12 cellular contexts compared by ENCODE assay signal in the genomic region with DNA sequence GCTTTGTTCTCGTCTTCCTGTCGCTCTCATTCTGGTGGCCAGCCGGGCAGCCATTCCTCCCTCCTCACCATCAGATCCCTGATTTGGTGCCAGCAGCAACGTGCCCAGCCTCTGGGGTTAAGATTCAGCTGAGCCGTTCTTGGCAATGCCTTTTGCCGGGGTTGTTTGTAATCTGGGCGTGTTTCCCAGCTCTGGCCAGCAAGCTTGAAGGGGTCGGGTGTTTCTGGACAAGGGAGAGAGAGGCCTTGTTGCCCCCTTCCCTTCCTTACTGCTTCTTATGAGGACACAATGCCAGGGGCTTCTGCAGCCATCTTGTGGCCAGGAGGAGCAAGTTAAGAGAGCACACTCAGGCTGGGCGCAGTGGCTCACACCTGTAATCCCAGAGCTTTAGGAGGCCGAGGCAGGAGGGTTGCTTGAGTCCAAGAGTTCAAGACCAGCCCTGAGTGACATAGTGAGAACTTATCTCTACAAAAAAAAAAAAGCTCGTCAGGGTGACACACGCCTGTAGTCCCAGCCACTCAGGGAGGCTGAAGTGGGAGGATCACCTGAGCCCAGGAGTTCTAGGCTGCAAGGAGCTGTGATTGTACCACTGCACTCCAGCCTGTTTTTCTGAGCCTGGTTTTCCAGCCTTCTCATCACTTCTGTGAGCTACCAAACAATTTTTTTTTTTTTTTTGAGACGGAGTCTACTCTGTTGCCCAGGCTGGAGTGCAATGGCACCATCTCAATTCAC. TPM values are rescaled to one million over a fixed set of nuclear protein-coding genes. Genes with fewer than 3 reads are reported as not detected.
DNase-seq lines count a peak whose midpoint lies in the region; ATAC-seq and TF ChIP-seq lines count a peak whose summit lies in the region.
"Had no signal": no experiment of that assay in that cellular context is flagged by ENCODE, and none has a peak within 500 bp of the region (broad histone marks: within the 10 kb centered on the region; RNA-seq: fewer than 3 reads in every experiment).

No MANE protein-coding gene starts in this region.

- H3K4me2 ChIP-seq in mesenchymal stem cell (ENCODE audit: low read length, poor library complexity, severe bottlenecking), result no peak overlapping the region

- H3K27me3 Mint-ChIP-seq in chondrocyte (ENCODE audit: low read depth), result no peaks in the 10 kb centered on the region
- H3K27me3 Mint-ChIP-seq: type B pancreatic cell had no signal

- no peak overlapping the region for H3K18ac ChIP-seq in mesenchymal stem cell (ENCODE audit: low read depth in 1 of 2, low read length in 2 of 2)

- no peak overlapping the region for H3K23ac ChIP-seq in mesenchymal stem cell (ENCODE audit: low read length in 2 of 2)

- H3K4me1 Mint-ChIP-seq in chondrocyte (ENCODE audit: low read depth), result peaks cover 31% of the 10 kb centered on the region

- no peak overlapping the region for H3K14ac ChIP-seq in mesenchymal stem cell (ENCODE audit: low read length in 2 of 2)

- TF ChIP-seq CTCF in chondrocyte (IDR thresholded peaks at IDR 0.05) (peak; percentile 55), adrenal gland (IDR thresholded peaks at IDR 0.05) (no peak)

- no peaks in the 10 kb centered on the region for H3K9me3 Mint-ChIP-seq in chondrocyte (ENCODE audit: low read depth)
- H3K9me3 Mint-ChIP-seq: type B pancreatic cell had no signal

- H4K8ac ChIP-seq in mesenchymal stem cell (ENCODE audit: low read length), result no peak overlapping the region

- intact Hi-C loops in adrenal gland (cut with DNase I), result loop anchor here in 1 of 2 donors (10.0 kb wide), 1 partner anchor 228 kb away; no protein-coding TSS in a partner anchor

- H3K4me3 Mint-ChIP-seq in chondrocyte (ENCODE audit: unreplicated experiment), result no peak overlapping the region
- H3K4me3 Mint-ChIP-seq: type B pancreatic cell had no signal

- TF ChIP-seq POLR2A in adrenal gland (IDR thresholded peaks at IDR 0.05), result no peak

- peaks cover 2% of the 10 kb centered on the region for H3K36me3 Mint-ChIP-seq in chondrocyte (ENCODE audit: low read depth)

- no peak for ATAC-seq in HG03139 (IDR thresholded peaks at IDR 0.05; ENCODE audit: unreplicated experiment)

- no peaks in the 10 kb centered on the region for H3K27me3 ChIP-seq in mesenchymal stem cell (ENCODE audit: control insufficient read depth in 1 of 2, insufficient read depth in 1 of 2, low read length in 2 of 2)
- no peaks in the 10 kb centered on the region for H3K27me3 ChIP-seq in adrenal gland

- peaks cover 3% of the 10 kb centered on the region for H3K79me1 ChIP-seq in mesenchymal stem cell (replicated peaks; ENCODE audit: low read length, poor library complexity, severe bottlenecking)

- H4K91ac ChIP-seq in mesenchymal stem cell (ENCODE audit: low read length), result no peak overlapping the region

- no peak overlapping the region for H3K4ac ChIP-seq in mesenchymal stem cell (ENCODE audit: low read depth in 1 of 2, low read length in 2 of 2)

- no peak overlapping the region for H2BK15ac ChIP-seq in mesenchymal stem cell (ENCODE audit: low read depth, poor library complexity, severe bottlenecking)

- no peak overlapping the region for H2AK5ac ChIP-seq in mesenchymal stem cell (ENCODE audit: low read length, severe bottlenecking)

- H3K27ac ChIP-seq in mesenchymal stem cell (ENCODE audit: low read length, poor library complexity, severe bottlenecking) (no peak overlapping the region), adrenal gland (peak overlapping the region in 1 of 5 donors; percentile 66)

- no peak overlapping the region for H2BK12ac ChIP-seq in mesenchymal stem cell (ENCODE audit: low read length in 2 of 2)

- H2AFZ ChIP-seq in mesenchymal stem cell (ENCODE audit: low read depth, low read length), result no peak overlapping the region

- no peak overlapping the region for H3K27ac Mint-ChIP-seq in chondrocyte (ENCODE audit: unreplicated experiment)
- H3K27ac Mint-ChIP-seq: type B pancreatic cell had no signal

- H2BK120ac ChIP-seq in mesenchymal stem cell (ENCODE audit: low read depth, low read length), result no peak overlapping the region

- H3K4me1 ChIP-seq in mesenchymal stem cell (ENCODE audit: control insufficient read depth, insufficient read depth, low read depth, low read length) (peaks cover 18% of the 10 kb centered on the region), adrenal gland (replicated peaks in 1 of 2) (peaks cover 5 to 7% of the 10 kb centered on the region in 2 donors)

- H3K36me3 ChIP-seq in mesenchymal stem cell (ENCODE audit: control insufficient read depth in 1 of 2, insufficient read depth in 2 of 2, low read depth in 1 of 2, low read length in 2 of 2), result peaks cover 9 to 31% of the 10 kb centered on the region in 2 experiments
- H3K36me3 ChIP-seq in adrenal gland (replicated peaks in 1 of 2), result peaks cover 0 to 23% of the 10 kb centered on the region in 2 donors

- H3K4me3 ChIP-seq in mesenchymal stem cell (ENCODE audit: insufficient read depth in 1 of 2, low read depth in 1 of 2, low read length in 2 of 2) (peak overlapping the region in 1 of 2 experiments; percentile 35), adrenal gland (no peak overlapping the region)

- no peak overlapping the region for H2BK5ac ChIP-seq in mesenchymal stem cell (ENCODE audit: low read depth, low read length, poor library complexity, severe bottlenecking)

- H3K9me3 ChIP-seq in mesenchymal stem cell (ENCODE audit: control insufficient read depth, low read length) (no peaks in the 10 kb centered on the region), adrenal gland (replicated peaks in 1 of 3) (no peaks in the 10 kb centered on the region)

- WGBS in mesenchymal stem cell, result 86% methylated on average over 12 of the region's 13 CpGs
- 60 to 76% (median 69%) methylated on average over 10 to 13 of the region's 13 CpGs for WGBS in adrenal gland, 4 donors

- DNase-seq in AG20443 (ENCODE audit: low spot score) (peak; percentile 30), MV-4-11 (lab: John Stamatoyannopoulos, UW) (peak; percentile 24), chondrocyte (ENCODE audit: low spot score) (no peak), mesenchymal stem cell (peak; percentile 38), GM19240 (ENCODE audit: insufficient read length, low spot score) (no peak), NCI-H2107 (lab: John Stamatoyannopoulos, UW) (no peak), adrenal gland (no peak)
- DNase-seq: EL, erythroblast, NCI-H1694 had no signal

- H3K9ac ChIP-seq in mesenchymal stem cell (ENCODE audit: low read length), result no peak overlapping the region

RNA-seq across cellular contexts. Expression of a gene that starts 10.7 kb away (rescaled TPM):
- total RNA-seq in chondrocyte, result 14.6 to 17.2 TPM (median 15.5 TPM) in 3 replicates
- 9.9 TPM for polyA plus RNA-seq in mesenchymal stem cell (2013, experiment 1 of 2)
- polyA plus RNA-seq in mesenchymal stem cell (2013, experiment 2 of 2), result 9.4 TPM
- total RNA-seq in adrenal gland, result 10 to 100 TPM in 6 of 8 donors, 1 to 10 TPM in 2; 6.0 to 22.5 (median 10.3) TPM
- polyA plus RNA-seq in adrenal gland, result 10 to 100 TPM in 2 of 3 donors, 1 to 10 TPM in 1; 4.6 to 38.1 (median 18.1) TPM

RNA-seq across cellular contexts. Expression of a gene that starts 35.9 kb away (rescaled TPM):
- total RNA-seq in chondrocyte (6.6 to 9.8 TPM (median 8.0 TPM) in 3 replicates), adrenal gland (10 to 100 TPM in 3 of 8 donors, 1 to 10 TPM in 5; 4.8 to 15.2 (median 9.4) TPM)
- 2.6 TPM for polyA plus RNA-seq in mesenchymal stem cell (2013, experiment 1 of 2)
- 2.9 TPM for polyA plus RNA-seq in mesenchymal stem cell (2013, experiment 2 of 2)
- polyA plus RNA-seq in adrenal gland, result 1 to 10 TPM; 1.7 to 5.1 (median 3.7) TPM

Comparison
In these comparisons a context has a peak if more than half of its experiments do, and no peak if none do; other contexts are left out.
1. DNase-seq: peak in AG20443 (single experiment), MV-4-11 (single experiment) and mesenchymal stem cell (single experiment); none in chondrocyte (single experiment), GM19240 (single experiment), NCI-H2107 (single experiment) and adrenal gland (0 of 7).